In the genomic region with DNA sequence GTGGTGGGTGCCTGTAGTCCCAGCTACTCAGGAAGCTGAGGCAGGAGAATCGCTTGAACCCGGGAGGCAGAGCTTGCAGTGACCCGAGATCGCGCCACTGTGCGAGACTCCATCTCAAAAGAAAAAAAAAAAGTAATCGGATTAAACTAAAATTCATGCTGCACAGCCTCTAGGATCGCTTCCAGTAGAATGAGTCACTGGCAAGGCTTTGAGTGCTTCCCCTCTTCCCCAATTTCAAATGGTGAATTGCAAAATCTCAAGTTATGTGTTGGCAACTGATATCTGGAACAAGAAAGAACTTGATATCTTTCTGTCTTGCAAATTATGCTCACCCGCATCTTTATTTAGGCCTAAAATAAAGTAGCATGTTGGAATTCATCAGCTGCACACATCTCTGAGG, we compare ENCODE assay signal across 11 cellular contexts. TPM values are rescaled to one million over a fixed set of nuclear protein-coding genes. Genes with fewer than 3 reads are reported as not detected.
A peak's percentile ranks its signal among the peaks of the same experiment; 100 is the strongest.
DNase-seq lines count a peak whose midpoint lies in the region; ATAC-seq, FAIRE-seq and TF ChIP-seq lines count a peak whose summit lies in the region.
"Had no signal": no experiment of that assay in that cellular context is flagged by ENCODE, and none has a peak within 500 bp of the region (broad histone marks: within the 10 kb centered on the region; RNA-seq: fewer than 3 reads in every experiment).

No MANE protein-coding gene starts in this region.

- no peaks in the 10 kb centered on the region for H3K27me3 Mint-ChIP-seq in astrocyte (ENCODE audit: low read depth, unreplicated experiment)
- no peaks in the 10 kb centered on the region for H3K27me3 Mint-ChIP-seq in activated T-helper 2 cell treated with anti-CD3 and anti-CD28 coated beads, Interferon-gamma antibody, Interleukin-2, Interleukin-4, amounts not matched to agents 10 μg/mL and 5 μg/mL and 100 μg/mL, durations not matched to agents 14 hours and 24 hours and 36 hours (ENCODE audit: low read depth)

- no peaks in the 10 kb centered on the region for H3K9me3 Mint-ChIP-seq in astrocyte (ENCODE audit: unreplicated experiment)
- H3K9me3 Mint-ChIP-seq in activated T-helper 2 cell treated with anti-CD3 and anti-CD28 coated beads, Interferon-gamma antibody, Interleukin-2, Interleukin-4, amounts not matched to agents 10 μg/mL and 5 μg/mL and 100 μg/mL, durations not matched to agents 14 hours and 24 hours and 36 hours: no peaks in the 10 kb centered on the region

- intact Hi-C loops in A673 (cut with micrococcal nuclease; ENCODE audit: unreplicated experiment): no loop called here
- intact Hi-C loops in right lobe of liver (cut with DNase I): no loop called here
- intact Hi-C loops in activated T-helper 2 cell treated with anti-CD3 and anti-CD28 coated beads, Interferon-gamma antibody, Interleukin-2, Interleukin-4, amounts not matched to agents 10 μg/mL and 5 μg/mL and 100 μg/mL, durations not matched to agents 14 hours and 24 hours and 36 hours (cut with micrococcal nuclease): no loop called here

- H3K9ac ChIP-seq in astrocyte (ENCODE audit: low read length): no peak overlapping the region

- H3K4me1 Mint-ChIP-seq in astrocyte (ENCODE audit: low read depth, unreplicated experiment): peaks cover 7% of the 10 kb centered on the region
- peaks cover 50% of the 10 kb centered on the region for H3K4me1 Mint-ChIP-seq in activated T-helper 2 cell treated with anti-CD3 and anti-CD28 coated beads, Interferon-gamma antibody, Interleukin-2, Interleukin-4, amounts not matched to agents 10 μg/mL and 5 μg/mL and 100 μg/mL, durations not matched to agents 14 hours and 24 hours and 36 hours (ENCODE audit: low read depth)

- WGBS in right lobe of liver (ENCODE audit: insufficient coverage, low coverage, low lambda C conversion rate, missing lambda C conversion rate): 63% methylated on average over 9 of the region's 9 CpGs

- no peaks in the 10 kb centered on the region for H3K9me3 ChIP-seq in A673 (ENCODE audit: low read depth, low read length, poor library complexity, severe bottlenecking)
- H3K9me3 ChIP-seq in astrocyte (ENCODE audit: insufficient read depth, low read depth, low read length): no peaks in the 10 kb centered on the region
- no peaks in the 10 kb centered on the region for H3K9me3 ChIP-seq in right lobe of liver

- DNase-seq in A673 (ENCODE audit: low spot score) (peak; percentile 91), HPDE6-E6E7 (ENCODE audit: extremely low spot score) (peak; percentile 40), astrocyte (ENCODE audit: low read depth) (peak; percentile 90), right lobe of liver (no peak), putamen (ENCODE audit: low spot score) (no peak), GM19240 (ENCODE audit: insufficient read length, low spot score) (no peak), NCI-H1105 (lab: John Stamatoyannopoulos, UW) (no peak)
- no peak for DNase-seq in activated T-helper 2 cell treated with anti-CD3 and anti-CD28 coated beads, Interferon-gamma antibody, Interleukin-2, Interleukin-4, amounts not matched to agents 10 μg/mL and 5 μg/mL and 100 μg/mL, durations not matched to agents 14 hours and 24 hours and 36 hours (ENCODE audit: low spot score)
- DNase-seq: activated CD4-positive, alpha-beta T cell treated with anti-CD3 and anti-CD28 coated beads, Interleukin-2, amount 50 U/mL, for 48 hours; NCI-H524 had no signal

- POLR2A ChIA-PET in A673 (lab: Charles Lee; ENCODE audit: low non-redundant PET): no interaction called here

- peaks cover 34% of the 10 kb centered on the region for H4K20me1 ChIP-seq in astrocyte (ENCODE audit: insufficient read depth, low read length)

- H3K27me3 ChIP-seq in A673 (replicated peaks; ENCODE audit: insufficient read depth, low read depth, low read length, poor library complexity) (no peaks in the 10 kb centered on the region), astrocyte (ENCODE audit: insufficient read depth, low read length) (no peaks in the 10 kb centered on the region), right lobe of liver (no peaks in the 10 kb centered on the region)

- BruUV-seq in A673 (replicated peaks; lab: Mats Ljungman, UMichigan): no TSS peak

- no peaks in the 10 kb centered on the region for H3K36me3 ChIP-seq in A673 (ENCODE audit: insufficient read depth, low read length, poor library complexity, severe bottlenecking)
- H3K36me3 ChIP-seq in astrocyte (ENCODE audit: insufficient read depth, low read length): no peaks in the 10 kb centered on the region
- H3K36me3 ChIP-seq in right lobe of liver: no peaks in the 10 kb centered on the region

- H3K4me3 ChIP-seq in A673 (ENCODE audit: low read depth, low read length, poor library complexity, severe bottlenecking) (no peak overlapping the region), astrocyte (ENCODE audit: insufficient read depth, low read depth, low read length) (no peak overlapping the region), right lobe of liver (no peak overlapping the region)

- peaks cover 4% of the 10 kb centered on the region for H3K36me3 Mint-ChIP-seq in astrocyte (ENCODE audit: low read depth, unreplicated experiment)
- peaks cover 44% of the 10 kb centered on the region for H3K36me3 Mint-ChIP-seq in activated T-helper 2 cell treated with anti-CD3 and anti-CD28 coated beads, Interferon-gamma antibody, Interleukin-2, Interleukin-4, amounts not matched to agents 10 μg/mL and 5 μg/mL and 100 μg/mL, durations not matched to agents 14 hours and 24 hours and 36 hours (ENCODE audit: low read depth)

- no peak for TF ChIP-seq POLR2A in right lobe of liver (IDR thresholded peaks at IDR 0.05)

- TF ChIP-seq CTCF in A673 (conservative IDR thresholded peaks at IDR 0.05; ENCODE audit: low read depth, low read length) (no peak), astrocyte (IDR thresholded peaks at IDR 0.05; ENCODE audit: insufficient read depth, low read depth, low read length) (no peak), right lobe of liver (IDR thresholded peaks at IDR 0.05) (no peak)

- no peak overlapping the region for H2AFZ ChIP-seq in astrocyte (ENCODE audit: low read depth, low read length)

- CTCF ChIA-PET in A673 (lab: Charles Lee): no interaction called here

- no peak overlapping the region for H3K4me2 ChIP-seq in astrocyte (ENCODE audit: low read length)

- H3K4me3 Mint-ChIP-seq in astrocyte (ENCODE audit: unreplicated experiment): no peak overlapping the region
- no peak overlapping the region for H3K4me3 Mint-ChIP-seq in activated T-helper 2 cell treated with anti-CD3 and anti-CD28 coated beads, Interferon-gamma antibody, Interleukin-2, Interleukin-4, amounts not matched to agents 10 μg/mL and 5 μg/mL and 100 μg/mL, durations not matched to agents 14 hours and 24 hours and 36 hours (ENCODE audit: low read depth)

- H3K4me1 ChIP-seq in A673 (ENCODE audit: insufficient read depth, low read length, poor library complexity, severe bottlenecking) (peaks cover 19% of the 10 kb centered on the region), astrocyte (ENCODE audit: insufficient read depth, low read length) (peaks cover 7% of the 10 kb centered on the region), right lobe of liver (peaks cover 0 to 13% (median 0%) of the 10 kb centered on the region in 4 donors)

- H3K79me2 ChIP-seq in astrocyte (ENCODE audit: insufficient read depth, low read length): peaks cover 17% of the 10 kb centered on the region

- H3K27ac Mint-ChIP-seq in astrocyte (ENCODE audit: unreplicated experiment): no peak overlapping the region
- H3K27ac Mint-ChIP-seq in activated T-helper 2 cell treated with anti-CD3 and anti-CD28 coated beads, Interferon-gamma antibody, Interleukin-2, Interleukin-4, amounts not matched to agents 10 μg/mL and 5 μg/mL and 100 μg/mL, durations not matched to agents 14 hours and 24 hours and 36 hours: no peak overlapping the region

- H3K27ac ChIP-seq in A673 (ENCODE audit: low read depth, low read length, poor library complexity, severe bottlenecking) (peak overlapping the region; percentile 22), astrocyte (ENCODE audit: low read depth, low read length) (no peak overlapping the region), right lobe of liver (no peak overlapping the region)

- FAIRE-seq in astrocyte (lab: Jason Lieb, UNC): no peak
- FAIRE-seq: colon had no signal

- ATAC-seq in right lobe of liver: peak; percentile 41 to 90 (median 75)

RNA-seq across cellular contexts. Expression of a gene that starts 12.6 kb away (rescaled TPM):
- total RNA-seq in A673 (2021) (20.7 and 24.0 TPM in 2 replicates), astrocyte (10.4 and 12.8 TPM in 2 replicates), right lobe of liver (100 to 1,000 TPM in 2 of 6 experiments, 10 to 100 TPM in 4; 61.9 to 167 (median 84.4) TPM)
- 14.3 and 20.1 TPM in 2 replicates for total RNA-seq in activated T-helper 2 cell treated with anti-CD3 and anti-CD28 coated beads, Interferon-gamma antibody, Interleukin-2, Interleukin-4, amounts not matched to agents 10 μg/mL and 5 μg/mL and 100 μg/mL, durations not matched to agents 14 hours and 24 hours and 36 hours

Comparison
In these comparisons a context has a peak if more than half of its experiments do, and no peak if none do; other contexts are left out.
1. DNase-seq: peak in A673 (single experiment), HPDE6-E6E7 (single experiment) and astrocyte (single experiment); none in right lobe of liver (0 of 3), putamen (single experiment), GM19240 (single experiment), activated T-helper 2 cell treated with anti-CD3 and anti-CD28 coated beads, Interferon-gamma antibody, Interleukin-2, Interleukin-4, amounts not matched to agents 10 μg/mL and 5 μg/mL and 100 μg/mL, durations not matched to agents 14 hours and 24 hours and 36 hours (single experiment) and NCI-H1105 (single experiment).